Comparison of ENCODE assay signal across 23 cellular contexts in the genomic region with DNA sequence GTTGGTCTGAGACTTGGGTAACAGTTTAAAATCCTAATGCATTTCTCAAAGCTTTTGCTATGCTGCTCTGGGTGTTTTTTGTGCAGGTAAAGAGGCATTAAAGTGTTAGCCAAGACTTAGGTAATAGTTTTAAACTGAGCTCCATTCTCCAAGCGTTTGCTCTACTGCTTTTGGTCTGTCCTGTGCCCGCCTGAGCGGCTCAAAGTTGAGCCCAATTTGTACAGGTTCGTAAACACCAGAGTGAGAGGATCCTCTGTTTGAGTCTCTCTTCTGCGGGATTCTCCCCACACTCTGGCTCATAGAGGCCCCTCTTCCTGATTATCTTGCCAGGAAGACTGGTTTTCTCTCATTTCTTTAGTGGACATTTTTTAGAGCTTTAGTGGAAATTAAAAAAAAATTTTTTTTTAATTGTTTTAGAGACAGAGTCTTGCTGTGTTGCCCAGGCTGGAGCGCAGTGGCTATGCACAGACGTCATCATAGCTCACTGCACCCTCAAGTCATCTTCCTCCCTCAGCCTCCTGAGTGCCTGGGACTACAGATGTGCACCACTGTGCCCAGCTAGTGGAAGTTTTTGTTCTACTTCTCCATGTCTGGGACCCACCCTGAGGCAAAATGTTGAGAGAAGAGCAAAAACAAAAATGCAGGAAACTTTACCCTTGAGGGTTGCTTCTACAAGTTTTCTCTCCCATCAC. TPM values are rescaled to one million over a fixed set of nuclear protein-coding genes. Genes with fewer than 3 reads are reported as not detected.
DNase-seq lines count a peak whose midpoint lies in the region; ATAC-seq, FAIRE-seq and TF ChIP-seq lines count a peak whose summit lies in the region.
"Had no signal": no experiment of that assay in that cellular context is flagged by ENCODE, and none has a peak within 500 bp of the region (broad histone marks: within the 10 kb centered on the region; RNA-seq: fewer than 3 reads in every experiment).

No MANE protein-coding gene starts in this region.

- no peak overlapping the region for H3K4me2 ChIP-seq in keratinocyte (ENCODE audit: control insufficient read depth, extremely low read depth, insufficient read depth, low read depth, low read length)
- H3K4me2 ChIP-seq: BLaER1 had no signal

- POLR2A ChIA-PET in WTC11 (lab: Charles Lee), result no interaction called here

- no peak for TF ChIP-seq POLR2A in right lobe of liver (IDR thresholded peaks at IDR 0.05)

- H3K4me1 ChIP-seq in keratinocyte (ENCODE audit: control insufficient read depth, extremely low read depth, insufficient read depth, low read length) (no peaks in the 10 kb centered on the region), right lobe of liver (peaks cover 0 to 11% (median 3%) of the 10 kb centered on the region in 4 donors)
- H3K4me1 ChIP-seq: Caco-2, HAP-1 had no signal

- H3K9me3 Mint-ChIP-seq in WTC11, result peaks cover 9% of the 10 kb centered on the region
- H3K9me3 Mint-ChIP-seq in stimulated activated naive B cell treated with anti-CD40 and anti-IgM and Interleukin-4, amounts not matched to agents 10 μg/mL and 1 μg/mL and 100 μg/mL, for 72 hours, result no peaks in the 10 kb centered on the region
- H3K9me3 Mint-ChIP-seq: CD4-positive, CD25-positive, alpha-beta regulatory T cell; CD8-positive, alpha-beta T cell; HFFc6 had no signal

- H4K20me1 ChIP-seq in keratinocyte (ENCODE audit: control insufficient read depth, extremely low read depth, insufficient read depth, low read length), result no peaks in the 10 kb centered on the region
- H4K20me1 ChIP-seq: BLaER1 had no signal

- no peaks in the 10 kb centered on the region for H3K27me3 Mint-ChIP-seq in WTC11 (ENCODE audit: low read depth)
- no peaks in the 10 kb centered on the region for H3K27me3 Mint-ChIP-seq in stimulated activated naive B cell treated with anti-CD40 and anti-IgM and Interleukin-4, amounts not matched to agents 10 μg/mL and 1 μg/mL and 100 μg/mL, for 72 hours
- H3K27me3 Mint-ChIP-seq: B cell; CD4-positive, CD25-positive, alpha-beta regulatory T cell had no signal

- no peak for DNase-seq in WTC11 (ENCODE audit: low spot score)
- no peak for DNase-seq in keratinocyte (ENCODE audit: low read depth, low spot score)
- DNase-seq in right lobe of liver, result no peak
- DNase-seq in stimulated activated naive B cell treated with anti-CD40 and anti-IgM and Interleukin-4, amounts not matched to agents 10 μg/mL and 1 μg/mL and 100 μg/mL, for 72 hours, result no peak
- no peak for DNase-seq in NCI-H510A (lab: John Stamatoyannopoulos, UW)
- DNase-seq in NOMO-1 (lab: John Stamatoyannopoulos, UW; ENCODE audit: unreplicated experiment in 2 of 2), result no peak
- DNase-seq: Caco-2; CD4-positive, CD25-positive, alpha-beta regulatory T cell; CD8-positive, alpha-beta T cell; DMS153; EL; GDM1; GOT3; HFFc6 had no signal

- H3K4me3 Mint-ChIP-seq in WTC11, result no peak overlapping the region
- no peak overlapping the region for H3K4me3 Mint-ChIP-seq in stimulated activated naive B cell treated with anti-CD40 and anti-IgM and Interleukin-4, amounts not matched to agents 10 μg/mL and 1 μg/mL and 100 μg/mL, for 72 hours
- H3K4me3 Mint-ChIP-seq: B cell; CD4-positive, CD25-positive, alpha-beta regulatory T cell; CD8-positive, alpha-beta T cell; HFFc6 had no signal

- H3K27me3 ChIP-seq in keratinocyte (ENCODE audit: control insufficient read depth, extremely low read depth, insufficient read depth, low read length), result no peaks in the 10 kb centered on the region
- no peaks in the 10 kb centered on the region for H3K27me3 ChIP-seq in right lobe of liver
- H3K27me3 ChIP-seq: BLaER1 had no signal

- no peaks in the 10 kb centered on the region for H3K4me1 Mint-ChIP-seq in WTC11
- no peaks in the 10 kb centered on the region for H3K4me1 Mint-ChIP-seq in stimulated activated naive B cell treated with anti-CD40 and anti-IgM and Interleukin-4, amounts not matched to agents 10 μg/mL and 1 μg/mL and 100 μg/mL, for 72 hours
- H3K4me1 Mint-ChIP-seq: B cell had no signal

- H3K9me1 ChIP-seq in keratinocyte (ENCODE audit: control insufficient read depth, extremely low read depth, insufficient read depth, low read length), result no peaks in the 10 kb centered on the region

- intact Hi-C loops in right lobe of liver (cut with DNase I), result no loop called here

- no peak for TF ChIP-seq CTCF in WTC11 (IDR thresholded peaks at IDR 0.05)
- no peak for TF ChIP-seq CTCF in keratinocyte (optimal IDR thresholded peaks at IDR 0.05 in 1 of 3, IDR thresholded peaks at IDR 0.05 in 1 of 3, conservative IDR thresholded peaks at IDR 0.05 in 1 of 3; ENCODE audit: extremely low read depth in 1 of 3, insufficient read depth in 2 of 3, low read length in 3 of 3)
- no peak for TF ChIP-seq CTCF in right lobe of liver (IDR thresholded peaks at IDR 0.05)

- H3K36me3 Mint-ChIP-seq in WTC11, result peaks cover 60% of the 10 kb centered on the region
- peaks cover 16 to 38% of the 10 kb centered on the region in 2 donors for H3K36me3 Mint-ChIP-seq in stimulated activated naive B cell treated with anti-CD40 and anti-IgM and Interleukin-4, amounts not matched to agents 10 μg/mL and 1 μg/mL and 100 μg/mL, for 72 hours

- ATAC-seq in WTC11 (no peak), right lobe of liver (peak in 3 of 4 donors; percentile 36 to 73 (median 40)), GM18867 (IDR thresholded peaks at IDR 0.05; ENCODE audit: unreplicated experiment) (no peak), GM18498 (IDR thresholded peaks at IDR 0.05; ENCODE audit: unreplicated experiment) (no peak)
- ATAC-seq in stimulated activated naive B cell treated with anti-CD40 and anti-IgM and Interleukin-4, amounts not matched to agents 10 μg/mL and 1 μg/mL and 100 μg/mL, for 72 hours (replicated peaks), result no peak
- ATAC-seq: CD8-positive, alpha-beta T cell; GM12878 had no signal

- no peak overlapping the region for H3K9ac ChIP-seq in keratinocyte (ENCODE audit: control insufficient read depth, extremely low read depth, insufficient read depth, low read length)
- H3K9ac ChIP-seq: BLaER1 had no signal

- H3K4me3 ChIP-seq in keratinocyte (ENCODE audit: control insufficient read depth in 2 of 3, extremely low read depth in 1 of 3, insufficient read depth in 2 of 3, low read depth in 1 of 3, low read length in 3 of 3) (no peak overlapping the region), right lobe of liver (no peak overlapping the region)
- H3K4me3 ChIP-seq: BLaER1, GM12878, HAP-1 had no signal

- H2AFZ ChIP-seq in keratinocyte (ENCODE audit: control insufficient read depth, low read length), result no peak overlapping the region

- H3K9me3 ChIP-seq in keratinocyte (ENCODE audit: control insufficient read depth, low read depth, low read length) (no peaks in the 10 kb centered on the region), right lobe of liver (no peaks in the 10 kb centered on the region)
- H3K9me3 ChIP-seq: Caco-2, HAP-1 had no signal

- peak; percentile 29 for FAIRE-seq in keratinocyte (lab: Jason Lieb, UNC)
- FAIRE-seq: GM12878, GM18507, H54 had no signal

- 66% methylated on average over 6 of the region's 7 CpGs for WGBS in right lobe of liver (ENCODE audit: insufficient coverage, low coverage, low lambda C conversion rate, missing lambda C conversion rate)

- H3K27ac Mint-ChIP-seq in WTC11, result no peak overlapping the region
- peak overlapping the region; percentile 14 for H3K27ac Mint-ChIP-seq in stimulated activated naive B cell treated with anti-CD40 and anti-IgM and Interleukin-4, amounts not matched to agents 10 μg/mL and 1 μg/mL and 100 μg/mL, for 72 hours
- H3K27ac Mint-ChIP-seq: B cell; CD8-positive, alpha-beta T cell; HFFc6 had no signal

- no peak overlapping the region for H3K27ac ChIP-seq in keratinocyte (ENCODE audit: control insufficient read depth, insufficient read depth, low read length)
- H3K27ac ChIP-seq in right lobe of liver, result no peak overlapping the region
- H3K27ac ChIP-seq: BLaER1, C4-2B had no signal

- H3K36me3 ChIP-seq in keratinocyte (ENCODE audit: control insufficient read depth in 2 of 2, extremely low read depth in 1 of 2, insufficient read depth in 2 of 2, low read length in 2 of 2) (peaks cover 4 to 8% of the 10 kb centered on the region in 2 experiments), right lobe of liver (no peaks in the 10 kb centered on the region)

- dilution Hi-C loops in keratinocyte (cut with MboI; ENCODE audit: extremely low pct_ligation_motif_present, low sequenced_read_pairs), result no loop called here

- CTCF ChIA-PET in WTC11 (lab: Charles Lee), result no interaction called here

- no peaks in the 10 kb centered on the region for H3K79me2 ChIP-seq in keratinocyte (ENCODE audit: control insufficient read depth, insufficient read depth, low read length)

TF ChIP-seq in WTC11, 78 proteins besides CTCF, POLR2A, EP300 and RAD21:
- no peak for TF ChIP-seq ZBTB43 (CRISPR knock-in tag; IDR thresholded peaks at IDR 0.05)
- TF ChIP-seq ZNF121 (CRISPR knock-in tag; IDR thresholded peaks at IDR 0.05), result 0 out of 2 replicates have a peak, but pooled peaks have one; percentile 33

RNA-seq across cellular contexts. Expression of gene CCDC138, which starts 16.6 kb away (rescaled TPM):
- 22.8 to 23.7 TPM (median 23.5 TPM) in 3 replicates for total RNA-seq in WTC11 (2021)
- polyA plus RNA-seq in keratinocyte, result 2.4 to 6.6 TPM (median 3.1 TPM) in 3 replicates
- polyA plus RNA-seq in keratinocyte (2011; ENCODE audit: low read depth), result 7.1 TPM
- 1.8 and 2.8 TPM in 2 replicates for polyA plus RNA-seq in keratinocyte (2011; cell fraction: cytosol; rRNA removed)
- polyA plus RNA-seq in keratinocyte (2011; cell fraction: nucleus; rRNA removed), result 2.8 and 3.0 TPM in 2 replicates
- 1.8 and 5.2 TPM in 2 replicates for polyA plus RNA-seq in keratinocyte (2012; ENCODE audit: low replicate concordance)
- 0.26 to 5.4 TPM (median 2.5 TPM) in 3 replicates for polyA minus RNA-seq in keratinocyte
- 2.9 TPM for polyA minus RNA-seq in keratinocyte (2011; cell fraction: cytosol; rRNA and poly(A)+ RNA removed)
- 4.0 and 6.4 TPM in 2 replicates for polyA minus RNA-seq in keratinocyte (2011; cell fraction: nucleus; rRNA and poly(A)+ RNA removed)
- 1 to 10 TPM; 1.3 to 3.3 (median 2.4) TPM for total RNA-seq in right lobe of liver

Comparison
In these comparisons a context has a peak if more than half of its experiments do, and no peak if none do; other contexts are left out.
1. ATAC-seq: peak in right lobe of liver (3 of 4); none in WTC11 (single experiment), stimulated activated naive B cell treated with anti-CD40 and anti-IgM and Interleukin-4, amounts not matched to agents 10 μg/mL and 1 μg/mL and 100 μg/mL, for 72 hours (0 of 2), GM18867 (single experiment) and GM18498 (single experiment).